14 cellular contexts compared by ENCODE assay signal in genomic region chr17:75486951-75487350, GRCh38. TPM values are rescaled to one million over a fixed set of nuclear protein-coding genes. Genes with fewer than 3 reads are reported as not detected.
A peak's percentile ranks its signal among the peaks of the same experiment; 100 is the strongest.
DNase-seq lines count a peak whose midpoint lies in the region; ATAC-seq and TF ChIP-seq lines count a peak whose summit lies in the region.
"Had no signal": no experiment of that assay in that cellular context is flagged by ENCODE, and none has a peak within 500 bp of the region (broad histone marks: within the 10 kb centered on the region; RNA-seq: fewer than 3 reads in every experiment).

No MANE protein-coding gene starts in this region.

- no peaks in the 10 kb centered on the region for H3K9me3 ChIP-seq in CD4-positive, alpha-beta memory T cell (ENCODE audit: control insufficient read depth in 1 of 2, low read length in 2 of 2)
- H3K9me3 ChIP-seq in neutrophil: no peaks in the 10 kb centered on the region
- H3K9me3 ChIP-seq in thyroid gland: no peaks in the 10 kb centered on the region
- no peaks in the 10 kb centered on the region for H3K9me3 ChIP-seq in A673 (ENCODE audit: low read depth, low read length, poor library complexity, severe bottlenecking)
- H3K9me3 ChIP-seq: thoracic aorta had no signal

- H3K36me3 ChIP-seq in CD4-positive, alpha-beta memory T cell (ENCODE audit: insufficient read depth, low read length): no peaks in the 10 kb centered on the region
- H3K36me3 ChIP-seq in neutrophil (peaks cover 11% of the 10 kb centered on the region), thyroid gland (peaks cover 0 to 6% of the 10 kb centered on the region in 2 donors), A673 (ENCODE audit: insufficient read depth, low read length, poor library complexity, severe bottlenecking) (peaks cover 3% of the 10 kb centered on the region)
- H3K36me3 ChIP-seq: cardiac muscle cell had no signal

- peaks cover 17 to 30% (median 26%) of the 10 kb centered on the region in 4 donors for H3K4me1 Mint-ChIP-seq in CD4-positive, alpha-beta memory T cell

- H3K4me1 ChIP-seq in CD4-positive, alpha-beta memory T cell (ENCODE audit: insufficient read depth, low read length): peaks cover 21% of the 10 kb centered on the region
- H3K4me1 ChIP-seq in neutrophil (ENCODE audit: control insufficient read depth in 1 of 2, insufficient read depth in 1 of 2, low read depth in 1 of 2, low read length in 1 of 2): peaks cover 18 to 21% of the 10 kb centered on the region in 2 experiments
- peaks cover 0 to 24% of the 10 kb centered on the region in 2 donors for H3K4me1 ChIP-seq in thyroid gland
- H3K4me1 ChIP-seq in A673 (ENCODE audit: insufficient read depth, low read length, poor library complexity, severe bottlenecking): no peaks in the 10 kb centered on the region

- H3K27ac ChIP-seq in CD4-positive, alpha-beta memory T cell (ENCODE audit: low read depth, low read length): peak overlapping the region; percentile 22
- H3K27ac ChIP-seq in HL-60 (replicated peaks) (peak overlapping the region; percentile 79), angular gyrus (ENCODE audit: low read depth, low read length) (peak overlapping the region; percentile 1), neutrophil (peak overlapping the region; percentile 91), thyroid gland (peak overlapping the region in 1 of 3 donors; percentile 27), A673 (ENCODE audit: low read depth, low read length, poor library complexity, severe bottlenecking) (no peak overlapping the region)
- H3K27ac ChIP-seq: cardiac muscle cell had no signal

- intact Hi-C loops in CD4-positive, alpha-beta memory T cell (cut with micrococcal nuclease): no loop called here
- intact Hi-C loops in thyroid gland (cut with DNase I) (no loop called here), A673 (cut with micrococcal nuclease; ENCODE audit: unreplicated experiment) (no loop called here)

- H3K36me3 Mint-ChIP-seq in CD4-positive, alpha-beta memory T cell: peaks cover 11 to 24% of the 10 kb centered on the region in 2 donors

- H3K4me3 ChIP-seq in CD4-positive, alpha-beta memory T cell (ENCODE audit: low read length in 2 of 2): peak overlapping the region in 1 of 2 donors; percentile 38
- H3K4me3 ChIP-seq in HL-60 (replicated peaks; ENCODE audit: insufficient read depth, low read length): no peak overlapping the region
- H3K4me3 ChIP-seq in neutrophil (ENCODE audit: low read depth in 1 of 2, low read length in 1 of 2): peak overlapping the region in 1 of 2 experiments; percentile 42
- no peak overlapping the region for H3K4me3 ChIP-seq in thyroid gland (replicated peaks in 1 of 3)
- no peak overlapping the region for H3K4me3 ChIP-seq in A673 (ENCODE audit: low read depth, low read length, poor library complexity, severe bottlenecking)
- H3K4me3 ChIP-seq: cardiac muscle cell, thoracic aorta had no signal

- H3K27ac Mint-ChIP-seq in CD4-positive, alpha-beta memory T cell: peak overlapping the region; percentile 84 to 99 (median 94)

- TF ChIP-seq POLR2A in thyroid gland (IDR thresholded peaks at IDR 0.05): no peak

- no peak for DNase-seq in CD4-positive, alpha-beta memory T cell
- no peak for DNase-seq in HL-60 (ENCODE audit: low read depth in 1 of 2, low spot score in 1 of 2)
- DNase-seq in thyroid gland: no peak
- no peak for DNase-seq in A673 (ENCODE audit: low spot score)
- DNase-seq: kidney, NCI-H1105, NCI-H526 treated with DMSO at 0.1 percent for 48 hours, occipital lobe had no signal

- ATAC-seq in GM21526 (IDR thresholded peaks at IDR 0.05; ENCODE audit: low FRiP score, unreplicated experiment): no peak
- ATAC-seq: SK-N-SH treated with all-trans-retinoic acid at 6 μM for 48 hours had no signal

- POLR2A ChIA-PET in CD4-positive, alpha-beta memory T cell (lab: Charles Lee; ENCODE audit: partially characterized antibody): interaction anchor here (0.8 to 2.5 kb wide), 6 partner anchors 23 to 101 kb away, joined by 4 to 25 read pairs (median 6); partner anchors contain the start of genes LLGL2, TMEM94 and TSEN54
- POLR2A ChIA-PET in A673 (lab: Charles Lee; ENCODE audit: low non-redundant PET): no interaction called here

- BruUV-seq in A673 (replicated peaks; lab: Mats Ljungman, UMichigan): no TSS peak

- peak overlapping the region in 7 of 8 donors; percentile 61 to 88 (median 73) for H3K4me3 Mint-ChIP-seq in CD4-positive, alpha-beta memory T cell

- no peak for TF ChIP-seq CTCF in HL-60 (IDR thresholded peaks at IDR 0.05; ENCODE audit: insufficient read depth, low read length)
- no peak for TF ChIP-seq CTCF in neutrophil (IDR thresholded peaks at IDR 0.05)
- TF ChIP-seq CTCF in thyroid gland (IDR thresholded peaks at IDR 0.05): no peak
- no peak for TF ChIP-seq CTCF in A673 (conservative IDR thresholded peaks at IDR 0.05; ENCODE audit: low read depth, low read length)

- 74 to 78% methylated on average over 5 of the region's 5 CpGs for WGBS in thyroid gland, 2 donors

- H3K9me3 Mint-ChIP-seq in CD4-positive, alpha-beta memory T cell: no peaks in the 10 kb centered on the region

- no peaks in the 10 kb centered on the region for H3K27me3 ChIP-seq in CD4-positive, alpha-beta memory T cell (ENCODE audit: insufficient read depth, low read length)
- H3K27me3 ChIP-seq in HL-60 (ENCODE audit: insufficient read depth, poor library complexity, severe bottlenecking) (no peaks in the 10 kb centered on the region), neutrophil (no peaks in the 10 kb centered on the region), thyroid gland (no peaks in the 10 kb centered on the region), A673 (replicated peaks; ENCODE audit: insufficient read depth, low read depth, low read length, poor library complexity) (no peaks in the 10 kb centered on the region)
- H3K27me3 ChIP-seq: cardiac muscle cell had no signal

- CTCF ChIA-PET in CD4-positive, alpha-beta memory T cell (lab: Charles Lee; ENCODE audit: partially characterized antibody): interaction anchor here (0.8 to 2.9 kb wide), 3 partner anchors 29 to 60 kb away, joined by 4 to 17 read pairs (median 7); partner anchors contain the start of genes TMEM94 and TSEN54
- CTCF ChIA-PET in A673 (lab: Charles Lee): no interaction called here

- no peaks in the 10 kb centered on the region for H3K27me3 Mint-ChIP-seq in CD4-positive, alpha-beta memory T cell

RNA-seq across cellular contexts. Expression of gene CASKIN2, which starts 28.4 kb away (rescaled TPM):
- total RNA-seq in CD4-positive, alpha-beta memory T cell: under 1 TPM; 0.32 to 0.53 TPM
- not detected for polyA plus RNA-seq in CD4-positive, alpha-beta memory T cell
- total RNA-seq in thyroid gland: 10 to 100 TPM; 15.0 to 87.2 (median 21.7) TPM
- 32.6 and 32.7 TPM in 2 replicates for total RNA-seq in A673 (2021)

RNA-seq across cellular contexts. Expression of gene TSEN54, which starts 29.4 kb away (rescaled TPM):
- total RNA-seq in CD4-positive, alpha-beta memory T cell: 10 to 100 TPM; 45.7 to 49.3 TPM
- polyA plus RNA-seq in CD4-positive, alpha-beta memory T cell: 100 to 1,000 TPM in 1 of 2 donors, 10 to 100 TPM in 1; 80.3 to 110 TPM
- total RNA-seq in thyroid gland (10 to 100 TPM; 11.6 to 46.6 (median 25.8) TPM), A673 (2021) (36.5 and 36.6 TPM in 2 replicates)

RNA-seq across cellular contexts. Expression of gene TMEM94, which starts 30.5 kb away (rescaled TPM):
- 100 to 1,000 TPM; 109 TPM for total RNA-seq in CD4-positive, alpha-beta memory T cell
- 10 to 100 TPM in 1 of 2 donors, 1 to 10 TPM in 1; 3.9 to 18.0 TPM for polyA plus RNA-seq in CD4-positive, alpha-beta memory T cell
- total RNA-seq in thyroid gland: 100 to 1,000 TPM in 1 of 4 donors, 10 to 100 TPM in 3; 52.1 to 116 (median 92.7) TPM
- total RNA-seq in A673 (2021): 67.0 and 84.7 TPM in 2 replicates

RNA-seq across cellular contexts. Expression of gene LLGL2, which starts 38.5 kb away (rescaled TPM):
- total RNA-seq in CD4-positive, alpha-beta memory T cell: 10 to 100 TPM; 40.1 to 43.6 TPM
- 10 to 100 TPM; 19.3 to 24.4 TPM for polyA plus RNA-seq in CD4-positive, alpha-beta memory T cell
- 10 to 100 TPM; 35.6 to 73.5 (median 53.8) TPM for total RNA-seq in thyroid gland
- total RNA-seq in A673 (2021): 10.8 and 14.4 TPM in 2 replicates

Comparison
In these comparisons a context has a peak if more than half of its experiments do, and no peak if none do; other contexts are left out.
1. RNA of gene CASKIN2, which starts 28.4 kb away (total RNA-seq): 32.6 to 32.7 TPM in A673 and 15.0 to 87.2 TPM in thyroid gland; 0.32 to 0.53 TPM in CD4-positive, alpha-beta memory T cell; every median in the first group is over 10 times any median in the second.